ENCODE assay signal across 7 cellular contexts in the genomic region with DNA sequence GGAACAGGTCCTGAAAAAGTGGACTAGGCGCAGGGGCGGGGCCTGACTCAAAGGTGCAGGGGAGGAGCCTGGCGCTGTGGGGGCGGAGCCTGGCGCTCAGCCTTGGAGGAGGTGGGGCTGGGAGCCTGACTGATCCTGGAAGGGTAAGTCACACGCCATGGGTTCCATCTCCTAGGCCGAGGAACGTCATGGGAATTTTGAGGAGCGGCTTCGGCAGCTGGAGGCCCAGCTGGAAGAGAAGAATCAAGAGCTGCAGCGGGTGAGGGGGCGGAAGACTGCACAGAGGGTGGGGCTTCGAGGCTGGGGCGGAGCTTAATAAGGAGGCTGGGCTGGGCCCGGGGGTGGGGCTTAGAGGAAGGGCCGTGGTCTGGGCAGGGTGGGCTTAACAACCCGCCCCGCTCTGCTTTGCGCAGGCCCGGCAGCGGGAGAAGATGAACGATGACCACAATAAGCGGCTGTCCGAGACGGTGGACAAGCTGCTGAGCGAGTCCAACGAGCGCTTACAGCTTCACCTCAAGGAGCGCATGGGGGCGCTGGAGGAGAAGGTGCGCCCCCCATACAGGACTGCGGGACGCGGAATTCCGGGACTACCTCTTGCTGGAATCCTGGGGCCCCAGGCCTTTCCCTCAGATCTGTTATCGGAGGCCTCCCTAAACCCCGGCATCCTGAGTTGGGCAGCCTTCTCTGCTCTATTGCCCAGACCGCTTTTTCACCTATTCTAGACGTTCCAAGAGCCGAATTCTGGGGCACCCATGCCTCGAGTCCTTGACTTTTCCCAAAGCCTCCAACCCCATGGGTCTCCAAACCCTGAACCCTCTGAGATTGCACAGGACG.
DNase-seq lines count a peak whose midpoint lies in the region; ATAC-seq and TF ChIP-seq lines count a peak whose summit lies in the region.

No MANE protein-coding gene starts in this region.

- H3K36me3 Mint-ChIP-seq in activated naive CD8-positive, alpha-beta T cell treated with anti-CD3 and anti-CD28 coated beads, Interleukin-2, amount 50 U/mL, for 24 hours (ENCODE audit: low read depth) = no peaks in the 10 kb centered on the region
- H3K36me3 Mint-ChIP-seq in stimulated activated naive B cell treated with anti-CD40 and anti-IgM and Interleukin-4, amounts not matched to agents 10 μg/mL and 1 μg/mL and 100 μg/mL, for 72 hours = peaks cover 26 to 45% of the 10 kb centered on the region in 2 donors
- H3K36me3 Mint-ChIP-seq in nephron progenitor cell (ENCODE audit: low read depth) = peaks cover 47% of the 10 kb centered on the region

- peak; percentile 72 for DNase-seq in NCI-H1105 treated with DMSO at 0.1 percent for 48 hours (lab: John Stamatoyannopoulos, UW)
- DNase-seq in activated naive CD8-positive, alpha-beta T cell treated with anti-CD3 and anti-CD28 coated beads, Interleukin-2, amount 50 U/mL, for 24 hours = peak; percentile 65
- DNase-seq in iris pigment epithelial cell (ENCODE audit: low read depth) = peak; percentile 48
- DNase-seq in stimulated activated naive B cell treated with anti-CD40 and anti-IgM and Interleukin-4, amounts not matched to agents 10 μg/mL and 1 μg/mL and 100 μg/mL, for 72 hours = no peak
- DNase-seq in nephron progenitor cell = no peak

- H3K4me1 Mint-ChIP-seq in activated naive CD8-positive, alpha-beta T cell treated with anti-CD3 and anti-CD28 coated beads, Interleukin-2, amount 50 U/mL, for 24 hours = peaks cover 13% of the 10 kb centered on the region
- H3K4me1 Mint-ChIP-seq in stimulated activated naive B cell treated with anti-CD40 and anti-IgM and Interleukin-4, amounts not matched to agents 10 μg/mL and 1 μg/mL and 100 μg/mL, for 72 hours = peaks cover 21 to 27% of the 10 kb centered on the region in 2 donors
- peaks cover 30% of the 10 kb centered on the region for H3K4me1 Mint-ChIP-seq in nephron progenitor cell

- peaks cover 15% of the 10 kb centered on the region for H3K27me3 Mint-ChIP-seq in activated naive CD8-positive, alpha-beta T cell treated with anti-CD3 and anti-CD28 coated beads, Interleukin-2, amount 50 U/mL, for 24 hours
- peaks cover 47 to 59% of the 10 kb centered on the region in 2 donors for H3K27me3 Mint-ChIP-seq in stimulated activated naive B cell treated with anti-CD40 and anti-IgM and Interleukin-4, amounts not matched to agents 10 μg/mL and 1 μg/mL and 100 μg/mL, for 72 hours
- H3K27me3 Mint-ChIP-seq in nephron progenitor cell (ENCODE audit: low read depth, poor library complexity) = no peaks in the 10 kb centered on the region

- H3K9me3 Mint-ChIP-seq in activated naive CD8-positive, alpha-beta T cell treated with anti-CD3 and anti-CD28 coated beads, Interleukin-2, amount 50 U/mL, for 24 hours = no peaks in the 10 kb centered on the region
- H3K9me3 Mint-ChIP-seq in stimulated activated naive B cell treated with anti-CD40 and anti-IgM and Interleukin-4, amounts not matched to agents 10 μg/mL and 1 μg/mL and 100 μg/mL, for 72 hours = peaks cover 3% of the 10 kb centered on the region in 2 donors
- H3K9me3 Mint-ChIP-seq in nephron progenitor cell = peaks cover 5% of the 10 kb centered on the region

- H3K4me3 Mint-ChIP-seq in activated naive CD8-positive, alpha-beta T cell treated with anti-CD3 and anti-CD28 coated beads, Interleukin-2, amount 50 U/mL, for 24 hours = peak overlapping the region; percentile 17
- peak overlapping the region; percentile 79 to 80 for H3K4me3 Mint-ChIP-seq in stimulated activated naive B cell treated with anti-CD40 and anti-IgM and Interleukin-4, amounts not matched to agents 10 μg/mL and 1 μg/mL and 100 μg/mL, for 72 hours
- H3K4me3 Mint-ChIP-seq in nephron progenitor cell = no peak overlapping the region

- no peak overlapping the region for H3K27ac Mint-ChIP-seq in activated naive CD8-positive, alpha-beta T cell treated with anti-CD3 and anti-CD28 coated beads, Interleukin-2, amount 50 U/mL, for 24 hours
- no peak overlapping the region for H3K27ac Mint-ChIP-seq in stimulated activated naive B cell treated with anti-CD40 and anti-IgM and Interleukin-4, amounts not matched to agents 10 μg/mL and 1 μg/mL and 100 μg/mL, for 72 hours
- no peak overlapping the region for H3K27ac Mint-ChIP-seq in nephron progenitor cell

- peak; percentile 53 for ATAC-seq in activated naive CD8-positive, alpha-beta T cell treated with anti-CD3 and anti-CD28 coated beads, Interleukin-2, amount 50 U/mL, for 24 hours
- ATAC-seq in stimulated activated naive B cell treated with anti-CD40 and anti-IgM and Interleukin-4, amounts not matched to agents 10 μg/mL and 1 μg/mL and 100 μg/mL, for 72 hours (replicated peaks) = peak; percentile 68 to 71
- ATAC-seq in GM19324 (IDR thresholded peaks at IDR 0.05; ENCODE audit: low FRiP score, unreplicated experiment) (no peak), GM21390 (IDR thresholded peaks at IDR 0.05; ENCODE audit: unreplicated experiment) (no peak)

- TF ChIP-seq CTCF in nephron progenitor cell (IDR thresholded peaks at IDR 0.05) = no peak

Comparison
In these comparisons a context has a peak if more than half of its experiments do, and no peak if none do; other contexts are left out.
1. DNase-seq: peak in NCI-H1105 treated with DMSO at 0.1 percent for 48 hours (single experiment), activated naive CD8-positive, alpha-beta T cell treated with anti-CD3 and anti-CD28 coated beads, Interleukin-2, amount 50 U/mL, for 24 hours (single experiment) and iris pigment epithelial cell (single experiment); none in stimulated activated naive B cell treated with anti-CD40 and anti-IgM and Interleukin-4, amounts not matched to agents 10 μg/mL and 1 μg/mL and 100 μg/mL, for 72 hours (single experiment) and nephron progenitor cell (single experiment).
2. ATAC-seq: peak in activated naive CD8-positive, alpha-beta T cell treated with anti-CD3 and anti-CD28 coated beads, Interleukin-2, amount 50 U/mL, for 24 hours (single experiment) and stimulated activated naive B cell treated with anti-CD40 and anti-IgM and Interleukin-4, amounts not matched to agents 10 μg/mL and 1 μg/mL and 100 μg/mL, for 72 hours (2 of 2); none in GM19324 (single experiment) and GM21390 (single experiment).